25 cellular contexts compared by ENCODE assay signal in genomic region chr21:21019681-21020080, GRCh38. TPM values are rescaled to one million over a fixed set of nuclear protein-coding genes. Genes with fewer than 3 reads are reported as not detected.
A peak's percentile ranks its signal among the peaks of the same experiment; 100 is the strongest.
DNase-seq lines count a peak whose midpoint lies in the region.
"Had no signal": no experiment of that assay in that cellular context is flagged by ENCODE, and none has a peak within 500 bp of the region (broad histone marks: within the 10 kb centered on the region; RNA-seq: fewer than 3 reads in every experiment).

No MANE protein-coding gene starts in this region.

- no peaks in the 10 kb centered on the region for H3K27me3 ChIP-seq in mesenchymal stem cell (ENCODE audit: control insufficient read depth in 1 of 2, insufficient read depth in 1 of 2, low read length in 2 of 2)

- no peak overlapping the region for H3K9ac ChIP-seq in mesenchymal stem cell (ENCODE audit: low read length)
- H3K9ac ChIP-seq: GM23248 had no signal

- H2BK12ac ChIP-seq in mesenchymal stem cell (ENCODE audit: low read length in 2 of 2) = no peak overlapping the region

- H3K9me3 ChIP-seq in mesenchymal stem cell (ENCODE audit: control insufficient read depth, low read length) = no peaks in the 10 kb centered on the region
- H3K9me3 ChIP-seq: A549 had no signal

- no peak overlapping the region for H2AK5ac ChIP-seq in mesenchymal stem cell (ENCODE audit: low read length, severe bottlenecking)

- no peak overlapping the region for H3K4me3 ChIP-seq in mesenchymal stem cell (ENCODE audit: insufficient read depth in 1 of 2, low read depth in 1 of 2, low read length in 2 of 2)
- H3K4me3 ChIP-seq: A549, GM23248, K562 had no signal

- H3K4ac ChIP-seq in mesenchymal stem cell (ENCODE audit: low read depth in 1 of 2, low read length in 2 of 2) = no peak overlapping the region

- no peak overlapping the region for H4K91ac ChIP-seq in mesenchymal stem cell (ENCODE audit: low read length)

- H3K4me2 ChIP-seq in mesenchymal stem cell (ENCODE audit: low read length, poor library complexity, severe bottlenecking) = no peak overlapping the region
- H3K4me2 ChIP-seq: A549 had no signal

- 98% methylated on average over 3 of the region's 4 CpGs for WGBS in mesenchymal stem cell

- no peak overlapping the region for H3K14ac ChIP-seq in mesenchymal stem cell (ENCODE audit: low read length in 2 of 2)

- no peaks in the 10 kb centered on the region for H3K79me1 ChIP-seq in mesenchymal stem cell (replicated peaks; ENCODE audit: low read length, poor library complexity, severe bottlenecking)

- no peak overlapping the region for H3K23ac ChIP-seq in mesenchymal stem cell (ENCODE audit: low read length in 2 of 2)

- no peak overlapping the region for H2AFZ ChIP-seq in mesenchymal stem cell (ENCODE audit: low read depth, low read length)
- H2AFZ ChIP-seq: GM23248 had no signal

- H4K8ac ChIP-seq in mesenchymal stem cell (ENCODE audit: low read length) = no peak overlapping the region

- H2BK120ac ChIP-seq in mesenchymal stem cell (ENCODE audit: low read depth, low read length) = no peak overlapping the region

- no peak overlapping the region for H2BK15ac ChIP-seq in mesenchymal stem cell (ENCODE audit: low read depth, poor library complexity, severe bottlenecking)

- H2BK5ac ChIP-seq in mesenchymal stem cell (ENCODE audit: low read depth, low read length, poor library complexity, severe bottlenecking) = no peak overlapping the region

- H3K18ac ChIP-seq in mesenchymal stem cell (ENCODE audit: low read depth in 1 of 2, low read length in 2 of 2) = no peak overlapping the region

- DNase-seq in ELR (ENCODE audit: low read depth) (peak; percentile 57), M059J (ENCODE audit: low read depth) (peak; percentile 63), astrocyte of the hippocampus (ENCODE audit: low read depth, low spot score) (peak; percentile 31), mesenchymal stem cell (peak; percentile 15), DMS153 treated with DMSO at 0.1 percent for 48 hours (lab: John Stamatoyannopoulos, UW; ENCODE audit: unreplicated experiment) (no peak), cerebellum (ENCODE audit: low spot score) (no peak), NOMO-1 (lab: John Stamatoyannopoulos, UW; ENCODE audit: unreplicated experiment in 2 of 2) (no peak)
- DNase-seq: CD4-positive, alpha-beta memory T cell; COR-L47; GM23248; H7; NCI-H1048; NCI-H1417 treated with DMSO at 0.1 percent for 48 hours; NCI-H1694 treated with DMSO at 0.1 percent for 48 hours; NCI-H2081; NCI-H2227 treated with DMSO at 0.1 percent for 48 hours; NCI-H526 treated with DMSO at 0.1 percent for 48 hours; SHP77 had no signal

- no peaks in the 10 kb centered on the region for H3K36me3 ChIP-seq in mesenchymal stem cell (ENCODE audit: control insufficient read depth in 1 of 2, insufficient read depth in 2 of 2, low read depth in 1 of 2, low read length in 2 of 2)

- no peak overlapping the region for H3K27ac ChIP-seq in mesenchymal stem cell (ENCODE audit: low read length, poor library complexity, severe bottlenecking)
- H3K27ac ChIP-seq: A549, GM23248, RWPE1 had no signal

- no peaks in the 10 kb centered on the region for H3K4me1 ChIP-seq in mesenchymal stem cell (ENCODE audit: control insufficient read depth, insufficient read depth, low read depth, low read length)
- H3K4me1 ChIP-seq: A549 had no signal

RNA-seq across cellular contexts. Expression of gene NCAM2, which starts 21.5 kb away (rescaled TPM):
- total RNA-seq in M059J (2014; rRNA removed; shearing (Covaris generic)) = 2.4 and 3.1 TPM in 2 replicates
- polyA plus RNA-seq in mesenchymal stem cell (2013, experiment 1 of 2) = 5.9 TPM
- 5.9 TPM for polyA plus RNA-seq in mesenchymal stem cell (2013, experiment 2 of 2)
- 62.0 TPM for total RNA-seq in cerebellum
- total RNA-seq: CD4-positive, alpha-beta memory T cell; HepG2; HT1080; MCF 10A; OCI-LY7 had no signal
- polyA plus RNA-seq: A549; CD4-positive, alpha-beta memory T cell; HepG2 had no signal

Comparison
In these comparisons a context has a peak if more than half of its experiments do, and no peak if none do; other contexts are left out.
1. DNase-seq: peak in ELR (single experiment), M059J (single experiment), astrocyte of the hippocampus (single experiment) and mesenchymal stem cell (single experiment); none in DMS153 treated with DMSO at 0.1 percent for 48 hours (single experiment), cerebellum (single experiment) and NOMO-1 (0 of 2).
2. RNA of gene NCAM2, which starts 21.5 kb away (total RNA-seq): 62.0 TPM in cerebellum (single experiment); 2.4 to 3.1 TPM in M059J; every median in the first group is over 10 times any median in the second.